ENCODE assay signal across 24 cellular contexts in the genomic region with DNA sequence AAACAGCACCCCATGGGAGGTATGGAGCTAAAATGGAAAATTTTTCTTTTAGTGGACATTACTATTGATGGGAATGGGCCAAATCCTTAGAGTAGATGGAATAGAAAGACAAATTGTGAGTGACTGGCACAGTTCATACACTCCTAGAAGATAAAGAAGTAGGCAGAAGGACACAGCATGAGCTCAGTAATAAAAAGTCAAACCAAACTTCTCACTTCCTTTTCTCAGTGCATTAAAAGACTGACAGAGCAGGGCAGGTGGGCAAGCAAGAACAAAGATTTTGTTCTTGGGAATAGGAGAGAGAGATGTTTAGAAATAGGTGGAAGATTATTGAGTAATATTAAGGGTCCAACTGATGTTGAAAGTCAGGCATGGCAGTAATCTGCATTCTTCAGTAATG.
DNase-seq lines count a peak whose midpoint lies in the region; ATAC-seq and FAIRE-seq lines count a peak whose summit lies in the region.
"Had no signal": no experiment of that assay in that cellular context is flagged by ENCODE, and none has a peak within 500 bp of the region (broad histone marks: within the 10 kb centered on the region; RNA-seq: fewer than 3 reads in every experiment).

No MANE protein-coding gene starts in this region.

- DNase-seq in HTR-8/SVneo (ENCODE audit: insufficient read length, low spot score) (no peak), right cardiac atrium (no peak), RKO (ENCODE audit: low spot score) (no peak), HUDEP-2 (lab: John Stamatoyannopoulos, UW; ENCODE audit: unreplicated experiment in 76 of 76) (no peak)
- DNase-seq: activated CD4-positive, alpha-beta T cell treated with anti-CD3 and anti-CD28 coated beads, Interleukin-2, amount 50 U/mL, for 4 hours; activated T-cell treated with anti-CD3 and anti-CD28 coated beads, Interleukin-2, amount 50 U/mL, for 1 hour; CD8-positive, alpha-beta memory T cell; cortex of kidney; DND-41; HCEC 1CT; left colon; mucosa of descending colon; NCI-H2029; NCI-H524; PC-9; retina; substantia nigra had no signal

- no peak overlapping the region for H3K4me3 ChIP-seq in right cardiac atrium (ENCODE audit: low read length)
- H3K4me3 ChIP-seq: mucosa of descending colon, PC-9 had no signal

- intact Hi-C loops in right cardiac atrium (cut with DNase I), result no loop called here

- H3K4me1 ChIP-seq in right cardiac atrium (ENCODE audit: control insufficient read depth, insufficient read depth, low read length), result no peaks in the 10 kb centered on the region

- no peaks in the 10 kb centered on the region for H3K27me3 ChIP-seq in right cardiac atrium (ENCODE audit: control insufficient read depth, insufficient read depth)

- H3K27ac ChIP-seq in right cardiac atrium (ENCODE audit: low read length), result no peak overlapping the region
- H3K27ac ChIP-seq: PC-9 had no signal

- no peak for FAIRE-seq in HTR-8/SVneo (lab: Jason Lieb, UNC)
- FAIRE-seq: endothelial cell of umbilical vein, frontal cortex, TTC549 had no signal

- H3K9me3 ChIP-seq in right cardiac atrium (ENCODE audit: control insufficient read depth, low read length), result no peaks in the 10 kb centered on the region
- H3K9me3 ChIP-seq: mucosa of descending colon had no signal

- peak; percentile 89 for ATAC-seq in GM18502 (IDR thresholded peaks at IDR 0.05; ENCODE audit: poor library complexity, unreplicated experiment)
- ATAC-seq in GM19463 (IDR thresholded peaks at IDR 0.05; ENCODE audit: unreplicated experiment), result peak; percentile 89
- peak; percentile 67 for ATAC-seq in HG02798 (IDR thresholded peaks at IDR 0.05; ENCODE audit: poor library complexity, unreplicated experiment)
- peak; percentile 79 for ATAC-seq in HG03565 (IDR thresholded peaks at IDR 0.05; ENCODE audit: unreplicated experiment)
- ATAC-seq in right cardiac atrium, result no peak
- ATAC-seq: left colon, mucosa of descending colon had no signal

Comparison
In these comparisons a context has a peak if more than half of its experiments do, and no peak if none do; other contexts are left out.
1. ATAC-seq: peak in GM18502 (single experiment), GM19463 (single experiment), HG02798 (single experiment) and HG03565 (single experiment); none in right cardiac atrium (0 of 2).